In the genomic region with DNA sequence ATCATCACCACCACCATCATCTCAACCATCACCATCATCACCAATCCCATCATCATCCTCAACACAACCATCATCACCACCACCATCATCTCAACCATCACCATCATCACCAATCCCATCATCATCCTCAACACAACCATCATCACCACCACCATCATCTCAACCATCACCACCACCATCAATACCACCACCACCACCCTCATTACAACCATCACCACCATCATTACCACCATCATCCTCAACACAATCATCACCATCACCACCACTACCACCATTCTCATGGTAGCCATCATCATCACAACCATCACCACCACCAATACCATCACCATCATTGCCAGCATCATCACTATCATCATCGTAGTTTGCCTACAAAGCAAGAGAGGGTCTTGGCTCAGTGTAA, we compare ENCODE assay signal across 1 cellular context. TPM values are rescaled to one million over a fixed set of nuclear protein-coding genes. Genes with fewer than 3 reads are reported as not detected.
"Had no signal": no experiment of that assay in that cellular context is flagged by ENCODE, and none has a peak within 500 bp of the region (broad histone marks: within the 10 kb centered on the region; RNA-seq: fewer than 3 reads in every experiment).

No MANE protein-coding gene starts in this region.

RNA-seq across cellular contexts. Expression of gene SLCO4A1, which starts 14.9 kb away (rescaled TPM):
- polyA plus RNA-seq: fibroblast of lung had no signal
